ENCODE assay signal across 7 cellular contexts in the genomic region with DNA sequence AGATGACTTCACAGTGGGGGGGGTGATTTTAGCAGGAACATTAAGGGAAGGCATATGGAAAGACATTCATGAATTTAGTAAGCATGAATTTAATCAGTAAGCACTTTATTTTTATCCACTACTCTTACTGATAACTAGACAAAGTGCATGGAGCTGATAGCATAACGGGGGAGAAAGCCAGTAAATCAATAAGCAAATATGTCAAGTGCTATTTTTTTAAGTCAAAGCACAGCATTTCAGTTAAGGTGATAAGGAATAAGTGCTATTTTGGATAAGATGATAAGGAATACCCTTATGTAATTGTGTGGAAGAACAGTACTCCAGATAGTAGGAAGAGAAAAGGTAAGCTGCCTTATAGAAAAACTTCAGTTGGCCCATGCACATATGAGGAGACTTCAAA.
"Had no signal": no experiment of that assay in that cellular context is flagged by ENCODE, and none has a peak within 500 bp of the region (broad histone marks: within the 10 kb centered on the region; RNA-seq: fewer than 3 reads in every experiment).

No MANE protein-coding gene starts in this region.

- H3K4me3 ChIP-seq: GM23248, HAP-1 had no signal

- H3K36me3 ChIP-seq: HAP-1 had no signal

- ATAC-seq: HCT116 had no signal

- H3K27ac ChIP-seq: GM23248 had no signal

- H3K9ac ChIP-seq: GM23248 had no signal

- H3K4me1 ChIP-seq: HAP-1 had no signal

- DNase-seq: GM23248, GOT3, H7, HFFc6, IMR-90 had no signal
